10 cellular contexts compared by ENCODE assay signal in genomic region chr21:42534361-42534900, GRCh38. TPM values are rescaled to one million over a fixed set of nuclear protein-coding genes. Genes with fewer than 3 reads are reported as not detected.
DNase-seq lines count a peak whose midpoint lies in the region; ATAC-seq and TF ChIP-seq lines count a peak whose summit lies in the region.
"Had no signal": no experiment of that assay in that cellular context is flagged by ENCODE, and none has a peak within 500 bp of the region (broad histone marks: within the 10 kb centered on the region; RNA-seq: fewer than 3 reads in every experiment).

No MANE protein-coding gene starts in this region.

- intact Hi-C loops in ascending aorta (cut with DNase I) (no loop called here), prostate gland (cut with DNase I) (no loop called here)

- peak; percentile 43 to 69 for DNase-seq in ascending aorta (ENCODE audit: low spot score in 2 of 2)
- peak; percentile 66 for DNase-seq in pons (ENCODE audit: low spot score)
- no peak for DNase-seq in activated gamma-delta T cell (lab: John Stamatoyannopoulos, UW)
- no peak for DNase-seq in NOMO-1 treated with dmso at 0.1 percent for 144 hours (lab: John Stamatoyannopoulos, UW; ENCODE audit: unreplicated experiment)
- DNase-seq in T-helper 9 cell = no peak
- DNase-seq in prostate gland (ENCODE audit: low spot score) = no peak
- DNase-seq: activated CD8-positive, alpha-beta memory T cell treated with anti-CD3 and anti-CD28 coated beads for 24 hours; NCI-H345 had no signal

- TF ChIP-seq CTCF in ascending aorta (IDR thresholded peaks at IDR 0.05) (no peak), prostate gland (IDR thresholded peaks at IDR 0.05) (no peak)

- H3K27me3 ChIP-seq in ascending aorta (no peaks in the 10 kb centered on the region), prostate gland (replicated peaks; ENCODE audit: insufficient read depth) (no peaks in the 10 kb centered on the region)

- H3K36me3 ChIP-seq in ascending aorta = peaks cover 5 to 11% of the 10 kb centered on the region in 2 donors
- no peaks in the 10 kb centered on the region for H3K36me3 ChIP-seq in prostate gland

- ATAC-seq in GM18867 (IDR thresholded peaks at IDR 0.05; ENCODE audit: unreplicated experiment) (peak; percentile 24), HG03342 (IDR thresholded peaks at IDR 0.05; ENCODE audit: unreplicated experiment) (peak; percentile 8)

- H3K27ac ChIP-seq in ascending aorta (no peak overlapping the region), prostate gland (peak overlapping the region in 1 of 2 donors; percentile 95)

- H3K4me3 ChIP-seq in ascending aorta (no peak overlapping the region), prostate gland (no peak overlapping the region)

- H3K9me3 ChIP-seq in ascending aorta (no peaks in the 10 kb centered on the region), prostate gland (no peaks in the 10 kb centered on the region)

- H3K4me1 ChIP-seq in ascending aorta = peaks cover 0 to 6% of the 10 kb centered on the region in 2 donors
- peaks cover 26% of the 10 kb centered on the region for H3K4me1 ChIP-seq in prostate gland (replicated peaks)

- no peak for TF ChIP-seq POLR2A in prostate gland (IDR thresholded peaks at IDR 0.05)

- WGBS in prostate gland = 89% methylated on average over 18 of the region's 18 CpGs

RNA-seq across cellular contexts. Expression of gene SLC37A1, which starts 20.8 kb away (rescaled TPM):
- total RNA-seq in ascending aorta = 8.7 TPM
- total RNA-seq in prostate gland = 10 to 100 TPM; 44.2 to 49.6 TPM

RNA-seq across cellular contexts. Expression of gene RSPH1, which starts 38.4 kb away (rescaled TPM):
- total RNA-seq in ascending aorta (not detected), prostate gland (1 to 10 TPM; 1.6 to 2.6 TPM)

Comparison
In these comparisons a context has a peak if more than half of its experiments do, and no peak if none do; other contexts are left out.
1. DNase-seq: peak in ascending aorta (2 of 2) and pons (single experiment); none in activated gamma-delta T cell (single experiment), NOMO-1 treated with dmso at 0.1 percent for 144 hours (single experiment), T-helper 9 cell (single experiment) and prostate gland (single experiment).